Comparison of ENCODE assay signal across 1 cellular context in the genomic region with DNA sequence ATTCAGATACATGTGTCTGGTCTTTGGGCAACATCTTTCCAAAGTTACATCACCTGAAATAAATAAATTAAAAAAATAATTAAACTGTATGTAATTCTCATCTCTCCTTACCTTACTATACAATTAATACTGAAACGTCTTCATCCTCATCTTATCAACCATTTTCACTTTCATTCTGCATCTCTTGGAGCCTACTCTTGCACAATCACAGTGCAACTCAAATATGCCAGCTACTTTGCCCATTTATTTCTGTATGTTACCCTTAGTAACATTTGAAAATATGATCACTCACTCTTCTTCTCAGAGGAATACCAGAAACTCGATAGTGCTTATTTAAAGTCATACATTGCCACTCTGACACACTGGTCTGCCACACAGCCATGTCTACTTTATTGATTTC.
TF ChIP-seq lines count a peak whose summit lies in the region.

No MANE protein-coding gene starts in this region.

TF ChIP-seq in GM23338, 12 proteins besides CTCF, POLR2A, EP300 and RAD21 (continued from another document):
- TF ChIP-seq, protein P1, sequence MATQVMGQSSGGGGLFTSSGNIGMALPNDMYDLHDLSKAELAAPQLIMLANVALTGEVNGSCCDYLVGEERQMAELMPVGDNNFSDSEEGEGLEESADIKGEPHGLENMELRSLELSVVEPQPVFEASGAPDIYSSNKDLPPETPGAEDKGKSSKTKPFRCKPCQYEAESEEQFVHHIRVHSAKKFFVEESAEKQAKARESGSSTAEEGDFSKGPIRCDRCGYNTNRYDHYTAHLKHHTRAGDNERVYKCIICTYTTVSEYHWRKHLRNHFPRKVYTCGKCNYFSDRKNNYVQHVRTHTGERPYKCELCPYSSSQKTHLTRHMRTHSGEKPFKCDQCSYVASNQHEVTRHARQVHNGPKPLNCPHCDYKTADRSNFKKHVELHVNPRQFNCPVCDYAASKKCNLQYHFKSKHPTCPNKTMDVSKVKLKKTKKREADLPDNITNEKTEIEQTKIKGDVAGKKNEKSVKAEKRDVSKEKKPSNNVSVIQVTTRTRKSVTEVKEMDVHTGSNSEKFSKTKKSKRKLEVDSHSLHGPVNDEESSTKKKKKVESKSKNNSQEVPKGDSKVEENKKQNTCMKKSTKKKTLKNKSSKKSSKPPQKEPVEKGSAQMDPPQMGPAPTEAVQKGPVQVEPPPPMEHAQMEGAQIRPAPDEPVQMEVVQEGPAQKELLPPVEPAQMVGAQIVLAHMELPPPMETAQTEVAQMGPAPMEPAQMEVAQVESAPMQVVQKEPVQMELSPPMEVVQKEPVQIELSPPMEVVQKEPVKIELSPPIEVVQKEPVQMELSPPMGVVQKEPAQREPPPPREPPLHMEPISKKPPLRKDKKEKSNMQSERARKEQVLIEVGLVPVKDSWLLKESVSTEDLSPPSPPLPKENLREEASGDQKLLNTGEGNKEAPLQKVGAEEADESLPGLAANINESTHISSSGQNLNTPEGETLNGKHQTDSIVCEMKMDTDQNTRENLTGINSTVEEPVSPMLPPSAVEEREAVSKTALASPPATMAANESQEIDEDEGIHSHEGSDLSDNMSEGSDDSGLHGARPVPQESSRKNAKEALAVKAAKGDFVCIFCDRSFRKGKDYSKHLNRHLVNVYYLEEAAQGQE (IDR thresholded peaks at IDR 0.05; ENCODE audit: unreplicated experiment), result no peak
- TF ChIP-seq, protein P2, sequence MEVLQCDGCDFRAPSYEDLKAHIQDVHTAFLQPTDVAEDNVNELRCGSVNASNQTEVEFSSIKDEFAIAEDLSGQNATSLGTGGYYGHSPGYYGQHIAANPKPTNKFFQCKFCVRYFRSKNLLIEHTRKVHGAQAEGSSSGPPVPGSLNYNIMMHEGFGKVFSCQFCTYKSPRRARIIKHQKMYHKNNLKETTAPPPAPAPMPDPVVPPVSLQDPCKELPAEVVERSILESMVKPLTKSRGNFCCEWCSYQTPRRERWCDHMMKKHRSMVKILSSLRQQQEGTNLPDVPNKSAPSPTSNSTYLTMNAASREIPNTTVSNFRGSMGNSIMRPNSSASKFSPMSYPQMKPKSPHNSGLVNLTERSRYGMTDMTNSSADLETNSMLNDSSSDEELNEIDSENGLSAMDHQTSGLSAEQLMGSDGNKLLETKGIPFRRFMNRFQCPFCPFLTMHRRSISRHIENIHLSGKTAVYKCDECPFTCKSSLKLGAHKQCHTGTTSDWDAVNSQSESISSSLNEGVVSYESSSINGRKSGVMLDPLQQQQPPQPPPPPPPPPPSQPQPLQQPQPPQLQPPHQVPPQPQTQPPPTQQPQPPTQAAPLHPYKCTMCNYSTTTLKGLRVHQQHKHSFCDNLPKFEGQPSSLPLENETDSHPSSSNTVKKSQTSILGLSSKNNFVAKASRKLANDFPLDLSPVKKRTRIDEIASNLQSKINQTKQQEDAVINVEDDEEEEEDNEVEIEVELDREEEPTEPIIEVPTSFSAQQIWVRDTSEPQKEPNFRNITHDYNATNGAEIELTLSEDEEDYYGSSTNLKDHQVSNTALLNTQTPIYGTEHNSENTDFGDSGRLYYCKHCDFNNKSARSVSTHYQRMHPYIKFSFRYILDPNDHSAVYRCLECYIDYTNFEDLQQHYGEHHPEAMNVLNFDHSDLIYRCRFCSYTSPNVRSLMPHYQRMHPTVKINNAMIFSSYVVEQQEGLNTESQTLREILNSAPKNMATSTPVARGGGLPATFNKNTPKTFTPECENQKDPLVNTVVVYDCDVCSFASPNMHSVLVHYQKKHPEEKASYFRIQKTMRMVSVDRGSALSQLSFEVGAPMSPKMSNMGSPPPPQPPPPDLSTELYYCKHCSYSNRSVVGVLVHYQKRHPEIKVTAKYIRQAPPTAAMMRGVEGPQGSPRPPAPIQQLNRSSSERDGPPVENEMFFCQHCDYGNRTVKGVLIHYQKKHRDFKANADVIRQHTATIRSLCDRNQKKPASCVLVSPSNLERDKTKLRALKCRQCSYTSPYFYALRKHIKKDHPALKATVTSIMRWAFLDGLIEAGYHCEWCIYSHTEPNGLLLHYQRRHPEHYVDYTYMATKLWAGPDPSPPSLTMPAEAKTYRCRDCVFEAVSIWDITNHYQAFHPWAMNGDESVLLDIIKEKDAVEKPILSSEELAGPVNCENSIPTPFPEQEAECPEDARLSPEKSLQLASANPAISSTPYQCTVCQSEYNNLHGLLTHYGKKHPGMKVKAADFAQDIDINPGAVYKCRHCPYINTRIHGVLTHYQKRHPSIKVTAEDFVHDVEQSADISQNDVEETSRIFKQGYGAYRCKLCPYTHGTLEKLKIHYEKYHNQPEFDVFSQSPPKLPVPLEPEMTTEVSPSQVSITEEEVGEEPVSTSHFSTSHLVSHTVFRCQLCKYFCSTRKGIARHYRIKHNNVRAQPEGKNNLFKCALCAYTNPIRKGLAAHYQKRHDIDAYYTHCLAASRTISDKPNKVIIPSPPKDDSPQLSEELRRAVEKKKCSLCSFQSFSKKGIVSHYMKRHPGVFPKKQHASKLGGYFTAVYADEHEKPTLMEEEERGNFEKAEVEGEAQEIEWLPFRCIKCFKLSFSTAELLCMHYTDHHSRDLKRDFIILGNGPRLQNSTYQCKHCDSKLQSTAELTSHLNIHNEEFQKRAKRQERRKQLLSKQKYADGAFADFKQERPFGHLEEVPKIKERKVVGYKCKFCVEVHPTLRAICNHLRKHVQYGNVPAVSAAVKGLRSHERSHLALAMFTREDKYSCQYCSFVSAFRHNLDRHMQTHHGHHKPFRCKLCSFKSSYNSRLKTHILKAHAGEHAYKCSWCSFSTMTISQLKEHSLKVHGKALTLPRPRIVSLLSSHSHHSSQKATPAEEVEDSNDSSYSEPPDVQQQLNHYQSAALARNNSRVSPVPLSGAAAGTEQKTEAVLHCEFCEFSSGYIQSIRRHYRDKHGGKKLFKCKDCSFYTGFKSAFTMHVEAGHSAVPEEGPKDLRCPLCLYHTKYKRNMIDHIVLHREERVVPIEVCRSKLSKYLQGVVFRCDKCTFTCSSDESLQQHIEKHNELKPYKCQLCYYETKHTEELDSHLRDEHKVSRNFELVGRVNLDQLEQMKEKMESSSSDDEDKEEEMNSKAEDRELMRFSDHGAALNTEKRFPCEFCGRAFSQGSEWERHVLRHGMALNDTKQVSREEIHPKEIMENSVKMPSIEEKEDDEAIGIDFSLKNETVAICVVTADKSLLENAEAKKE (CRISPR knock-in tag; IDR thresholded peaks at IDR 0.05), result no peak
- TF ChIP-seq EZH2 (IDR thresholded peaks at IDR 0.05; ENCODE audit: low read depth, unreplicated experiment) (no peak), POLR2AphosphoS5 (IDR thresholded peaks at IDR 0.05; ENCODE audit: low read depth) (no peak), JUNB (IDR thresholded peaks at IDR 0.05; ENCODE audit: unreplicated experiment) (no peak), NANOG (IDR thresholded peaks at IDR 0.05; ENCODE audit: borderline replicate concordance) (no peak), EZH2phosphoT487 (IDR thresholded peaks at IDR 0.05; ENCODE audit: unreplicated experiment) (no peak)
